17 cellular contexts compared by ENCODE assay signal in genomic region chr2:140842110-140842509, GRCh38.
A peak's percentile ranks its signal among the peaks of the same experiment; 100 is the strongest.
DNase-seq lines count a peak whose midpoint lies in the region; ATAC-seq and TF ChIP-seq lines count a peak whose summit lies in the region.
"Had no signal": no experiment of that assay in that cellular context is flagged by ENCODE, and none has a peak within 500 bp of the region (broad histone marks: within the 10 kb centered on the region; RNA-seq: fewer than 3 reads in every experiment).

No MANE protein-coding gene starts in this region.

- no peaks in the 10 kb centered on the region for H3K36me3 ChIP-seq in SK-N-SH (replicated peaks in 1 of 2; ENCODE audit: control insufficient read depth in 1 of 2, insufficient read depth in 2 of 2, low read length in 1 of 2)
- H3K36me3 ChIP-seq: BLaER1 treated with 17β-estradiol and CSF1 and Interleukin-3, amounts not matched to agents 10 nM and 100 nM had no signal

- H3K27me3 ChIP-seq in SK-N-SH (ENCODE audit: insufficient read depth) = no peaks in the 10 kb centered on the region
- H3K27me3 ChIP-seq: BLaER1 treated with 17β-estradiol and CSF1 and Interleukin-3, amounts not matched to agents 10 nM and 100 nM had no signal

- H3K27me3 Mint-ChIP-seq in T-helper 17 cell (no peaks in the 10 kb centered on the region), Calu3 (ENCODE audit: unreplicated experiment) (no peaks in the 10 kb centered on the region)
- H3K27me3 Mint-ChIP-seq: B cell, IgD-negative memory B cell had no signal

- H3K4me3 ChIP-seq in SK-N-SH (ENCODE audit: low read depth in 2 of 2, low read length in 1 of 2) = no peak overlapping the region
- H3K4me3 ChIP-seq: BLaER1 treated with 17β-estradiol and CSF1 and Interleukin-3, amounts not matched to agents 10 nM and 100 nM had no signal

- BruUV-seq in Calu3 (replicated peaks; lab: Mats Ljungman, UMichigan) = no TSS peak

- CTCF ChIA-PET in SK-N-SH (lab: Yijun Ruan, JAX) (no interaction called here), Calu3 (lab: Charles Lee) (no interaction called here)

- no peaks in the 10 kb centered on the region for H3F3A ChIP-seq in SK-N-SH (replicated peaks; ENCODE audit: insufficient read depth)

- POLR2A ChIA-PET in SK-N-SH (lab: Yijun Ruan, JAX) = no interaction called here

- no peak for DNase-seq in SK-N-SH
- peak; percentile 12 for DNase-seq in astrocyte of the hippocampus (ENCODE audit: low read depth, low spot score)
- DNase-seq in inferior parietal cortex (ENCODE audit: extremely low spot score) = peak; percentile 11
- peak; percentile 26 for DNase-seq in superior temporal gyrus (ENCODE audit: extremely low spot score)
- no peak for DNase-seq in T-helper 17 cell
- no peak for DNase-seq in Calu3
- no peak for DNase-seq in activated CD4-positive, alpha-beta T cell treated with anti-CD3 and anti-CD28 coated beads, Interleukin-2, amount 50 U/mL, for 48 hours
- DNase-seq: 8988T; CD8-positive, alpha-beta T cell; DMS 273 treated with DMSO at 0.1 percent for 48 hours; DMS53; H9 had no signal

- H3K27ac ChIP-seq in SK-N-SH (ENCODE audit: low read depth in 2 of 2, low read length in 1 of 2) = no peak overlapping the region
- H3K27ac ChIP-seq: BLaER1 treated with 17β-estradiol and CSF1 and Interleukin-3, amounts not matched to agents 10 nM and 100 nM had no signal

- H3K9me3 Mint-ChIP-seq in Calu3 (ENCODE audit: low read depth, unreplicated experiment) = no peaks in the 10 kb centered on the region
- H3K9me3 Mint-ChIP-seq: H9, IgD-negative memory B cell had no signal

- no peak overlapping the region for H3K4me2 ChIP-seq in SK-N-SH
- H3K4me2 ChIP-seq: BLaER1 treated with 17β-estradiol and CSF1 and Interleukin-3, amounts not matched to agents 10 nM and 100 nM had no signal

- WGBS in SK-N-SH (ENCODE audit: low lambda C conversion rate) = 78% methylated on average over 3 of the region's 3 CpGs

- ATAC-seq in SK-N-SH treated with all-trans-retinoic acid at 6 μM for 48 hours = no peak
- no peak for ATAC-seq in T-helper 17 cell
- ATAC-seq: CD8-positive, alpha-beta T cell; HepG2 had no signal

- intact Hi-C loops in Calu3 (cut with micrococcal nuclease; ENCODE audit: unreplicated experiment) = no loop called here

- H3K4me1 Mint-ChIP-seq in T-helper 17 cell (no peaks in the 10 kb centered on the region), Calu3 (ENCODE audit: low read depth, unreplicated experiment) (no peaks in the 10 kb centered on the region)
- H3K4me1 Mint-ChIP-seq: B cell, H9, IgD-negative memory B cell had no signal

- TF ChIP-seq CTCF in SK-N-SH (IDR thresholded peaks at IDR 0.05) (no peak), Calu3 (IDR thresholded peaks at IDR 0.05; ENCODE audit: unreplicated experiment) (no peak)

- no peaks in the 10 kb centered on the region for H3K9me2 ChIP-seq in SK-N-SH

- no peaks in the 10 kb centered on the region for H3K9me3 ChIP-seq in SK-N-SH
- H3K9me3 ChIP-seq in T-helper 17 cell (ENCODE audit: control insufficient read depth, low read length, poor library complexity, severe bottlenecking) = no peaks in the 10 kb centered on the region
- H3K9me3 ChIP-seq: BLaER1 treated with 17β-estradiol and CSF1 and Interleukin-3, amounts not matched to agents 10 nM and 100 nM had no signal

- no peak for TF ChIP-seq EP300 in SK-N-SH (IDR thresholded peaks at IDR 0.05; ENCODE audit: borderline replicate concordance in 1 of 2, low read depth in 1 of 2, low read length in 1 of 2)

- H3K27ac Mint-ChIP-seq in T-helper 17 cell = no peak overlapping the region
- no peak overlapping the region for H3K27ac Mint-ChIP-seq in Calu3 (ENCODE audit: unreplicated experiment)
- H3K27ac Mint-ChIP-seq: B cell; CD8-positive, alpha-beta T cell; H9; IgD-negative memory B cell had no signal

- no peaks in the 10 kb centered on the region for H3K79me2 ChIP-seq in SK-N-SH (ENCODE audit: insufficient read depth)

- H2AFZ ChIP-seq in SK-N-SH (ENCODE audit: low read depth) = peak overlapping the region; percentile 52; the same call in 1 of the 2 replicates

- no peaks in the 10 kb centered on the region for H3K4me1 ChIP-seq in SK-N-SH (ENCODE audit: control insufficient read depth in 1 of 2, insufficient read depth in 2 of 2, low read depth in 1 of 2, low read length in 1 of 2)
- H3K4me1 ChIP-seq: BLaER1 treated with 17β-estradiol and CSF1 and Interleukin-3, amounts not matched to agents 10 nM and 100 nM had no signal

- H3K36me3 Mint-ChIP-seq in T-helper 17 cell (ENCODE audit: low read depth) = no peaks in the 10 kb centered on the region
- H3K36me3 Mint-ChIP-seq in Calu3 (ENCODE audit: insufficient read depth, unreplicated experiment) = peaks cover 5% of the 10 kb centered on the region
- H3K36me3 Mint-ChIP-seq: CD8-positive, alpha-beta T cell had no signal

- H4K20me1 ChIP-seq in SK-N-SH (ENCODE audit: insufficient read depth) = no peaks in the 10 kb centered on the region
- H4K20me1 ChIP-seq: BLaER1 treated with 17β-estradiol and CSF1 and Interleukin-3, amounts not matched to agents 10 nM and 100 nM had no signal

- no peak overlapping the region for H3K9ac ChIP-seq in SK-N-SH
- H3K9ac ChIP-seq: BLaER1 treated with 17β-estradiol and CSF1 and Interleukin-3, amounts not matched to agents 10 nM and 100 nM had no signal

- no peak for TF ChIP-seq RAD21 in SK-N-SH (IDR thresholded peaks at IDR 0.05; ENCODE audit: low read length)

- H3K4me3 Mint-ChIP-seq in T-helper 17 cell (no peak overlapping the region), Calu3 (ENCODE audit: low read depth, unreplicated experiment) (no peak overlapping the region)
- H3K4me3 Mint-ChIP-seq: B cell; CD8-positive, alpha-beta T cell; H9; IgD-negative memory B cell had no signal

TF ChIP-seq in SK-N-SH, 30 proteins besides CTCF, POLR2A, EP300 and RAD21 (continues in another document):
- TF ChIP-seq ZBTB33 (IDR thresholded peaks at IDR 0.05; ENCODE audit: borderline replicate concordance, low read depth) = no peak

TF ChIP-seq in SK-N-SH treated with all-trans-retinoic acid at 6 μM for 48 hours, 23 proteins besides CTCF, POLR2A, EP300 and RAD21 (continues in another document):
- no peak for TF ChIP-seq RARB (CRISPR knock-in tag; IDR thresholded peaks at IDR 0.05)
- TF ChIP-seq TOX (CRISPR knock-in tag; IDR thresholded peaks at IDR 0.05; ENCODE audit: borderline replicate concordance) = no peak
- TF ChIP-seq ZC3H10 (CRISPR knock-in tag; IDR thresholded peaks at IDR 0.05) = no peak
- TF ChIP-seq CREB5 (CRISPR knock-in tag; IDR thresholded peaks at IDR 0.05; ENCODE audit: low read depth) = no peak
- TF ChIP-seq BACH2 (CRISPR knock-in tag; IDR thresholded peaks at IDR 0.05; ENCODE audit: borderline replicate concordance) = no peak
- no peak for TF ChIP-seq ARNTL (CRISPR knock-in tag; IDR thresholded peaks at IDR 0.05; ENCODE audit: borderline replicate concordance, low read depth)
- TF ChIP-seq PATZ1 (CRISPR knock-in tag; IDR thresholded peaks at IDR 0.05; ENCODE audit: borderline replicate concordance) = no peak
- no peak for TF ChIP-seq CSRNP3 (CRISPR knock-in tag; IDR thresholded peaks at IDR 0.05)
- TF ChIP-seq ZNF70 (CRISPR knock-in tag; IDR thresholded peaks at IDR 0.05) = no peak
- no peak for TF ChIP-seq ZNF565 (CRISPR knock-in tag; conservative IDR thresholded peaks at IDR 0.05; ENCODE audit: low read depth)

Comparison
In these comparisons a context has a peak if more than half of its experiments do, and no peak if none do; other contexts are left out.
1. DNase-seq: peak in astrocyte of the hippocampus (single experiment), inferior parietal cortex (single experiment) and superior temporal gyrus (single experiment); none in SK-N-SH (single experiment), T-helper 17 cell (0 of 3), Calu3 (single experiment) and activated CD4-positive, alpha-beta T cell treated with anti-CD3 and anti-CD28 coated beads, Interleukin-2, amount 50 U/mL, for 48 hours (0 of 2).